Comparison of ENCODE assay signal across 1 cellular context in genomic region chr7:99407849-99408346, GRCh38.
TF ChIP-seq lines count a peak whose summit lies in the region.

No MANE protein-coding gene starts in this region.

TF ChIP-seq in K562, 482 proteins besides CTCF, POLR2A, EP300 and RAD21 (continues in another document):
- TF ChIP-seq ZNF511 (CRISPR knock-in tag; IDR thresholded peaks at IDR 0.05): 0 out of 2 replicates have a peak, but pooled peaks have one; percentile 50
- 0 out of 2 replicates have a peak, but pooled peaks have one; percentile 36 for TF ChIP-seq HMBOX1 (IDR thresholded peaks at IDR 0.05)
- TF ChIP-seq E2F6 (IDR thresholded peaks at IDR 0.05; ENCODE audit: borderline replicate concordance in 1 of 2, extremely low read depth in 1 of 2, insufficient read depth in 1 of 2, insufficient read length in 1 of 2, low read depth in 1 of 2, low read length in 1 of 2, poor library complexity in 1 of 2, severe bottlenecking in 1 of 2): peak; percentile 17 to 67
- TF ChIP-seq USF2 (CRISPR knock-in tag; IDR thresholded peaks at IDR 0.05): peak; percentile 8; the same call in 1 of the 2 replicates
- peak; percentile 38 for TF ChIP-seq TBP (optimal IDR thresholded peaks at IDR 0.05; ENCODE audit: low read depth, low read length)
- peak; percentile 71 for TF ChIP-seq SMARCB1 (IDR thresholded peaks at IDR 0.05; ENCODE audit: insufficient read length, low read depth)
- TF ChIP-seq BCLAF1 (IDR thresholded peaks at IDR 0.05; ENCODE audit: borderline replicate concordance in 1 of 2, control insufficient read depth in 1 of 2, low read depth in 2 of 2, low read length in 1 of 2): 0 out of 4 replicates have a peak, but pooled peaks of 1 of the 2 experiments have one; percentile 58
- 0 out of 2 replicates have a peak, but pooled peaks have one; percentile 84 for TF ChIP-seq GABPA (tag; conservative IDR thresholded peaks at IDR 0.05; ENCODE audit: low read depth)
- 0 out of 2 replicates have a peak, but pooled peaks have one; percentile 60 for TF ChIP-seq FOSL1 (tag; conservative IDR thresholded peaks at IDR 0.05)
- peak; percentile 29; the same call in 1 of the 2 replicates for TF ChIP-seq TEAD2 (tag; IDR thresholded peaks at IDR 0.05)
- no peak for TF ChIP-seq CBX1 (IDR thresholded peaks at IDR 0.05; ENCODE audit: low read depth)
- TF ChIP-seq NKRF (IDR thresholded peaks at IDR 0.05; ENCODE audit: borderline replicate concordance): 0 out of 2 replicates have a peak, but pooled peaks have one; percentile 56
- no peak for TF ChIP-seq ZNF76 (CRISPR knock-in tag; IDR thresholded peaks at IDR 0.05; ENCODE audit: borderline replicate concordance)
- TF ChIP-seq HOMEZ (CRISPR knock-in tag; IDR thresholded peaks at IDR 0.05): 0 out of 2 replicates have a peak, but pooled peaks have one; percentile 42
- TF ChIP-seq NR4A1 (CRISPR knock-in tag; IDR thresholded peaks at IDR 0.05): 0 out of 2 replicates have a peak, but pooled peaks have one; percentile 41
- no peak for TF ChIP-seq NR4A1 (tag; IDR thresholded peaks at IDR 0.05)
- no peak for TF ChIP-seq TOE1 (IDR thresholded peaks at IDR 0.05; ENCODE audit: borderline replicate concordance)
- 0 out of 2 replicates have a peak, but pooled peaks have one; percentile 20 for TF ChIP-seq TOE1 (CRISPR knock-in tag; IDR thresholded peaks at IDR 0.05; ENCODE audit: borderline replicate concordance, low read depth)
- TF ChIP-seq TEAD4 (IDR thresholded peaks at IDR 0.05; ENCODE audit: low read length): no peak; the same call in 1 of the 2 replicates
- 0 out of 2 replicates have a peak, but pooled peaks have one; percentile 64 for TF ChIP-seq TEAD4 (CRISPR knock-in tag; IDR thresholded peaks at IDR 0.05; ENCODE audit: borderline replicate concordance)
- TF ChIP-seq ZNF165 (CRISPR knock-in tag; IDR thresholded peaks at IDR 0.05; ENCODE audit: borderline replicate concordance): 0 out of 2 replicates have a peak, but pooled peaks have one; percentile 66
- TF ChIP-seq E2F5 (CRISPR knock-in tag; IDR thresholded peaks at IDR 0.05): peak; percentile 63; the same call in 1 of the 2 replicates
- no peak for TF ChIP-seq ZNF184 (CRISPR knock-in tag; IDR thresholded peaks at IDR 0.05)
- TF ChIP-seq TBL1XR1 (IDR thresholded peaks at IDR 0.05; ENCODE audit: low read length in 2 of 2): peak in 1 of 2 experiments; percentile 52; a peak in 1 of 4 replicates
- TF ChIP-seq HBP1 (CRISPR knock-in tag; IDR thresholded peaks at IDR 0.05): 0 out of 2 replicates have a peak, but pooled peaks have one; percentile 5
- peak; percentile 52 for TF ChIP-seq KDM5B (IDR thresholded peaks at IDR 0.05; ENCODE audit: insufficient replicate concordance, low read depth, low read length)
- TF ChIP-seq SMARCE1 (IDR thresholded peaks at IDR 0.05): peak; percentile 16; the same call in 1 of the 2 replicates
- no peak for TF ChIP-seq GTF2B (IDR thresholded peaks at IDR 0.05; ENCODE audit: extremely low read depth, insufficient read length)
- TF ChIP-seq MAX (CRISPR knock-in tag; IDR thresholded peaks at IDR 0.05): peak; percentile 19; the same call in 1 of the 2 replicates
- peak in 1 of 2 experiments; percentile 77; a peak in 2 of 4 replicates for TF ChIP-seq SIN3A (IDR thresholded peaks at IDR 0.05; ENCODE audit: borderline replicate concordance in 2 of 2, control insufficient read depth in 1 of 2, low read depth in 2 of 2, low read length in 2 of 2)
- TF ChIP-seq ERF (CRISPR knock-in tag; IDR thresholded peaks at IDR 0.05): 0 out of 2 replicates have a peak, but pooled peaks have one; percentile 61
- TF ChIP-seq SMARCA4 (IDR thresholded peaks at IDR 0.05): 0 out of 2 replicates have a peak, but pooled peaks have one; percentile 53
- TF ChIP-seq SAP30 (IDR thresholded peaks at IDR 0.05; ENCODE audit: borderline replicate concordance, insufficient read depth, low read depth, low read length, poor library complexity, severe bottlenecking): peak; percentile 62
- TF ChIP-seq TEAD1 (CRISPR knock-in tag; IDR thresholded peaks at IDR 0.05): 0 out of 4 replicates have a peak, but pooled peaks of 1 of the 2 experiments have one; percentile 24
- peak in 1 of 2 experiments; percentile 13 for TF ChIP-seq AFF1 (IDR thresholded peaks at IDR 0.05; ENCODE audit: low read depth in 1 of 2, partially characterized antibody in 2 of 2)
- no peak for TF ChIP-seq ZNF174 (CRISPR knock-in tag; IDR thresholded peaks at IDR 0.05)
- TF ChIP-seq SMAD1 (IDR thresholded peaks at IDR 0.05; ENCODE audit: low read depth, low read length, partially characterized antibody): no peak
- peak; percentile 46; the same call in 1 of the 2 replicates for TF ChIP-seq E2F3 (CRISPR knock-in tag; IDR thresholded peaks at IDR 0.05)
- TF ChIP-seq HNRNPK (IDR thresholded peaks at IDR 0.05; ENCODE audit: low read depth, low read length, poor library complexity, severe bottlenecking): no peak
- 0 out of 2 replicates have a peak, but pooled peaks have one; percentile 38 for TF ChIP-seq ZNF232 (CRISPR knock-in tag; IDR thresholded peaks at IDR 0.05)
